ENCODE assay signal across 24 cellular contexts in genomic region chr1:211637066-211637465, GRCh38. TPM values are rescaled to one million over a fixed set of nuclear protein-coding genes. Genes with fewer than 3 reads are reported as not detected.
"Had no signal": no experiment of that assay in that cellular context is flagged by ENCODE, and none has a peak within 500 bp of the region (broad histone marks: within the 10 kb centered on the region; RNA-seq: fewer than 3 reads in every experiment).

No MANE protein-coding gene starts in this region.

- H3K4me3 ChIP-seq: cardiac muscle cell, heart left ventricle, thyroid gland had no signal

- FAIRE-seq: endometrium had no signal

- H3K27ac ChIP-seq: cardiac muscle cell, heart left ventricle, thyroid gland had no signal

- ATAC-seq: activated CD4-positive, alpha-beta T cell treated with anti-CD3 and anti-CD28 coated beads for 36 hours; activated naive CD8-positive, alpha-beta T cell treated with anti-CD3 and anti-CD28 coated beads, Interleukin-2, amount 50 U/mL, for 24 hours; activated T-cell treated with anti-CD3 and anti-CD28 coated beads, Interleukin-2, amount 50 U/mL, for 4 hours; left cardiac atrium; stimulated activated naive CD8-positive, alpha-beta T cell treated with anti-CD3 and anti-CD28 coated beads, Interleukin-15, Interleukin-2, amounts not matched to agents 100 U/mL and 50 U/mL, for 24 hours; T-helper 17 cell had no signal

- H3K9me3 ChIP-seq: heart left ventricle, thyroid gland had no signal

- H3K27me3 ChIP-seq: cardiac muscle cell, heart left ventricle, thyroid gland had no signal

- H3K36me3 ChIP-seq: cardiac muscle cell, heart left ventricle, thyroid gland had no signal

- DNase-seq: activated B cell treated with CpG ODN at 0.5 μM for 24 hours; activated CD4-positive, alpha-beta T cell treated with anti-CD3 and anti-CD28 coated beads for 36 hours; activated CD4-positive, alpha-beta T cell treated with anti-CD3 and anti-CD28 coated beads, Interleukin-2, amount 50 U/mL, for 4 hours; activated CD8-positive, alpha-beta memory T cell treated with anti-CD3 and anti-CD28 coated beads for 24 hours; activated CD8-positive, alpha-beta memory T cell treated with anti-CD3 and anti-CD28 coated beads, Interleukin-2, amount 50 U/mL, for 4 hours; activated naive CD4-positive, alpha-beta T cell treated with anti-CD3 and anti-CD28 coated beads, Interleukin-2, amount 50 U/mL, for 16 hours; activated naive CD8-positive, alpha-beta T cell treated with anti-CD3 and anti-CD28 coated beads, Interleukin-2, amount 50 U/mL, for 24 hours; activated T-cell treated with anti-CD3 and anti-CD28 coated beads, Interleukin-2, amount 50 U/mL, for 4 hours; effector CD4-positive, alpha-beta T cell; heart left ventricle; left cardiac atrium; mesendoderm; naive B cell; nucleus accumbens; retina; stimulated activated CD4-positive, alpha-beta T cell treated with anti-CD3 and anti-CD28 coated beads, Interleukin-12 subunit alpha, Interleukin-12 subunit beta, amount 100 ng/mL, for 4 hours; stimulated activated CD4-positive, alpha-beta T cell treated with anti-CD3 and anti-CD28 coated beads, Interleukin-4, amount 100 ng/mL, for 4 hours; stimulated activated naive CD8-positive, alpha-beta T cell treated with anti-CD3 and anti-CD28 coated beads, Interleukin-15, Interleukin-2, amounts not matched to agents 100 U/mL and 50 U/mL, for 24 hours; substantia nigra; T-helper 17 cell; thyroid gland had no signal

RNA-seq across cellular contexts. Expression of gene NEK2, which starts 38.4 kb away (rescaled TPM):
- total RNA-seq: ureter had no signal
